In the genomic region with DNA sequence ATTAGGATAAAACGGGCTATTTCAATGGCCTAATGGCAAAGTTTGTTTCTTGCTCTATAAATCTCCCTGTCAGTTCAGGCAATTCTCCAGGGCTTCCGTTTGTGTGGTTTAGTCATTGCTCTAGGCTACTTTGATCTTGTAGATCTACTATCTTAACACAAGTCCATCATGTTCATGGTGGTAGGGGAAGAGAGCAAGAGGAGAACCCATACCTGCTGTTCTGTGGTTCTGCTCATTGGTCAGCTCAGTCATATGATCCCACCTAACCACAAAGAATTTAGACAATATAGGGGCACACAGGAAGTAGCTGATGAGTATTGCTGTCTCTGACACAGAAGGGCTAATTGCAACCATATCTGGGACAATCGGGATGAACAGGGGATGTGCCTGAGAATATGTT, we compare ENCODE assay signal across 10 cellular contexts. TPM values are rescaled to one million over a fixed set of nuclear protein-coding genes. Genes with fewer than 3 reads are reported as not detected.
DNase-seq lines count a peak whose midpoint lies in the region; ATAC-seq, FAIRE-seq and TF ChIP-seq lines count a peak whose summit lies in the region.
"Had no signal": no experiment of that assay in that cellular context is flagged by ENCODE, and none has a peak within 500 bp of the region (broad histone marks: within the 10 kb centered on the region; RNA-seq: fewer than 3 reads in every experiment).

No MANE protein-coding gene starts in this region.

- peak; percentile 43 for FAIRE-seq in GM12891 (lab: Jason Lieb, UNC)

- H3K4me1 ChIP-seq in PC-3 (ENCODE audit: insufficient read depth, low read length): peaks cover 14% of the 10 kb centered on the region

- peak; percentile 45 for ATAC-seq in HG03060 (IDR thresholded peaks at IDR 0.05; ENCODE audit: low read depth, unreplicated experiment)
- peak; percentile 29 for ATAC-seq in PC-3

- no peaks in the 10 kb centered on the region for H3F3A ChIP-seq in PC-3 (ENCODE audit: low read length, unreplicated experiment)

- peaks cover 9% of the 10 kb centered on the region for H3K4me1 Mint-ChIP-seq in type B pancreatic cell (ENCODE audit: unreplicated experiment)

- H2AFZ ChIP-seq in PC-3 (ENCODE audit: low read length): no peak overlapping the region

- no peaks in the 10 kb centered on the region for H3K27me3 ChIP-seq in PC-3 (ENCODE audit: low read length)

- H3K36me3 ChIP-seq in PC-3 (ENCODE audit: low read depth, low read length): no peaks in the 10 kb centered on the region

- H3K9me3 ChIP-seq in PC-3 (ENCODE audit: low read length): no peaks in the 10 kb centered on the region

- intact Hi-C loops in PC-3 (cut with micrococcal nuclease): no loop called here

- no peaks in the 10 kb centered on the region for H3K9me2 ChIP-seq in PC-3 (replicated peaks; ENCODE audit: low read length)

- TF ChIP-seq CTCF in PC-3 (conservative IDR thresholded peaks at IDR 0.05; ENCODE audit: low read depth, low read length): no peak
- no peak for TF ChIP-seq CTCF in type B pancreatic cell (conservative IDR thresholded peaks at IDR 0.05)

- no peak overlapping the region for H3K4me3 ChIP-seq in PC-3 (ENCODE audit: low read length)

- no peak for TF ChIP-seq POLR2A in GM12891 (IDR thresholded peaks at IDR 0.05; ENCODE audit: low read depth, low read length)

- DNase-seq in GM12891 (ENCODE audit: insufficient read length, low spot score): peak; percentile 37
- DNase-seq in PC-3: peak; percentile 62
- peak; percentile 50 for DNase-seq in kidney tubule cell (ENCODE audit: low spot score)
- DNase-seq in type B pancreatic cell (ENCODE audit: extremely low spot score, unreplicated experiment): no peak
- no peak for DNase-seq in hippocampal formation (lab: John Stamatoyannopoulos, UW)
- DNase-seq in NCI-H2196 (lab: John Stamatoyannopoulos, UW; ENCODE audit: unreplicated experiment): no peak
- no peak for DNase-seq in cerebellar nuclear complex (lab: John Stamatoyannopoulos, UW)
- DNase-seq: activated CD4-positive, alpha-beta memory T cell treated with anti-CD3 and anti-CD28 coated beads, Interleukin-2, amount 10 ng/mL, durations not matched to agents 7 days and 5 days had no signal

- no peaks in the 10 kb centered on the region for H3K36me3 Mint-ChIP-seq in type B pancreatic cell

- H3K9me3 Mint-ChIP-seq in type B pancreatic cell: no peaks in the 10 kb centered on the region

- H3K27ac ChIP-seq in PC-3 (ENCODE audit: low read length): no peak overlapping the region
- H3K27ac ChIP-seq: HL-60 had no signal

- H3K4me2 ChIP-seq in PC-3 (ENCODE audit: low read length): no peak overlapping the region

- CTCF ChIA-PET in PC-3 (lab: Charles Lee): no interaction called here

- POLR2A ChIA-PET in PC-3 (lab: Charles Lee; ENCODE audit: unreplicated experiment): no interaction called here

- H3K4me3 Mint-ChIP-seq in type B pancreatic cell: no peak overlapping the region
- H3K4me3 Mint-ChIP-seq: activated CD4-positive, alpha-beta memory T cell treated with anti-CD3 and anti-CD28 coated beads, Interleukin-2, amount 10 ng/mL, durations not matched to agents 7 days and 5 days had no signal

- H3K79me2 ChIP-seq in PC-3 (ENCODE audit: low read length): no peaks in the 10 kb centered on the region; the same call in 1 of the 2 replicates

- no peaks in the 10 kb centered on the region for H4K20me1 ChIP-seq in PC-3 (ENCODE audit: low read length)

- BruUV-seq in PC-3 (replicated peaks; lab: Mats Ljungman, UMichigan): no TSS peak

- no peak overlapping the region for H3K9ac ChIP-seq in PC-3 (ENCODE audit: low read length)

- peaks cover 5% of the 10 kb centered on the region for H3K27me3 Mint-ChIP-seq in type B pancreatic cell

- no peak overlapping the region for H3K27ac Mint-ChIP-seq in type B pancreatic cell
- H3K27ac Mint-ChIP-seq: activated CD4-positive, alpha-beta memory T cell treated with anti-CD3 and anti-CD28 coated beads, Interleukin-2, amount 10 ng/mL, durations not matched to agents 7 days and 5 days had no signal

TF ChIP-seq in GM12891, 5 proteins besides CTCF, POLR2A, EP300 and RAD21:
- TF ChIP-seq TAF1 (IDR thresholded peaks at IDR 0.05; ENCODE audit: low read depth, low read length) (no peak), POLR2AphosphoS5 (IDR thresholded peaks at IDR 0.05; ENCODE audit: low read depth, low read length) (no peak), POU2F2 (IDR thresholded peaks at IDR 0.05; ENCODE audit: low read depth, low read length) (no peak), SPI1 (IDR thresholded peaks at IDR 0.05; ENCODE audit: low read depth, low read length) (no peak), PAX5 (IDR thresholded peaks at IDR 0.05; ENCODE audit: insufficient read depth, low read length, severe bottlenecking) (no peak)

RNA-seq across cellular contexts. Expression of gene DEK, which starts 4.9 kb away (rescaled TPM):
- polyA plus RNA-seq in GM12891 (2012; ENCODE audit: low read depth, missing spikeins): 95.6 TPM
- total RNA-seq in PC-3 (2014; rRNA removed) (155 and 170 TPM in 2 replicates), type B pancreatic cell (ENCODE audit: low replicate concordance) (84.2 and 124 TPM in 2 replicates)

Comparison
In these comparisons a context has a peak if more than half of its experiments do, and no peak if none do; other contexts are left out.
1. DNase-seq: peak in GM12891 (single experiment), PC-3 (single experiment) and kidney tubule cell (single experiment); none in type B pancreatic cell (single experiment), hippocampal formation (0 of 2), NCI-H2196 (single experiment) and cerebellar nuclear complex (0 of 2).